1 cellular context compared by ENCODE assay signal in genomic region chr6:13811627-13812358, GRCh38.
A peak's percentile ranks its signal among the peaks of the same experiment; 100 is the strongest.
TF ChIP-seq lines count a peak whose summit lies in the region.

No MANE protein-coding gene starts in this region.

TF ChIP-seq in K562, 482 proteins besides CTCF, POLR2A, EP300 and RAD21 (continued from another document):
- TF ChIP-seq TFE3 (CRISPR knock-in tag; IDR thresholded peaks at IDR 0.05): peak; percentile 86
- TF ChIP-seq SPI1 (IDR thresholded peaks at IDR 0.05; ENCODE audit: borderline replicate concordance, low read depth, low read length): peak; percentile 12; the same call in 1 of the 2 replicates
- no peak for TF ChIP-seq KLF13 (tag; IDR thresholded peaks at IDR 0.05; ENCODE audit: borderline replicate concordance, low read depth)
- TF ChIP-seq TOE1 (IDR thresholded peaks at IDR 0.05; ENCODE audit: borderline replicate concordance): peak; percentile 72
- TF ChIP-seq TOE1 (CRISPR knock-in tag; IDR thresholded peaks at IDR 0.05; ENCODE audit: borderline replicate concordance, low read depth): no peak
- peak; percentile 64 for TF ChIP-seq ZNF134 (CRISPR knock-in tag; conservative IDR thresholded peaks at IDR 0.05)
